9 cellular contexts compared by ENCODE assay signal in the genomic region with DNA sequence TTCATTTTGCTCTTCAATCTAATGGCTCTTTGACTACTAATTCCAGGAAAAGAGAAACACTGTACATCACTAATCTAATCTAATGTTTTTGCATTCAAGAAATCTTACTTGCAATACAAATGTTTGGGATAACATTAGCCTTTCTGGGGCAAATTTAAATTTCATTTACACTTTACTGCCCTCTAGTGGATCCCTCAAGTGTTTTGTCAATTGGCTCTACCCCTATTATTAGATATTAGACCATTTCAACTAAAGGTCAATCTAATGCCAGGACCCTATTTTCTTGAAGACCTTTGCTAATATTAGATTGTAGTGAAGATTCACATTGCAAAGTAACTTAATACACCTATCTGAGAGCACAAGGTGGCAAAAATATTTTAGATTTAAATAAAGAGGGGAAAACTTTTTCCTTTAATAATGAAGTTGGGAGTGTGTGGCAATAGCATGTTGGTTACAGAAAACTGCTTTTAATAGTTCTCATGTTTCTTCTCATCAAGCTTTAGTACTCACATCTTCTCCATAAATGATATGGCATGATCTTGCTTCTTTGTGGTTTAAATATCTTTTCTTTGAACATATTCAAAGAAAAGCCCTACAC. TPM values are rescaled to one million over a fixed set of nuclear protein-coding genes. Genes with fewer than 3 reads are reported as not detected.
DNase-seq lines count a peak whose midpoint lies in the region; ATAC-seq, FAIRE-seq and TF ChIP-seq lines count a peak whose summit lies in the region.
"Had no signal": no experiment of that assay in that cellular context is flagged by ENCODE, and none has a peak within 500 bp of the region (broad histone marks: within the 10 kb centered on the region; RNA-seq: fewer than 3 reads in every experiment).

No MANE protein-coding gene starts in this region.

- peak; percentile 79 for TF ChIP-seq CTCF in CD8-positive, alpha-beta T cell (IDR thresholded peaks at IDR 0.05)
- peak; percentile 61 to 62 for TF ChIP-seq CTCF in tibial artery (IDR thresholded peaks at IDR 0.05)

- H3K4me1 ChIP-seq in CD8-positive, alpha-beta T cell (ENCODE audit: insufficient read depth, low read length) = peaks cover 7% of the 10 kb centered on the region
- peaks cover 0 to 18% (median 11%) of the 10 kb centered on the region in 4 donors for H3K4me1 ChIP-seq in tibial artery

- H3K36me3 ChIP-seq in CD8-positive, alpha-beta T cell (ENCODE audit: insufficient read depth, low read length) = no peaks in the 10 kb centered on the region
- H3K36me3 ChIP-seq in tibial artery = no peaks in the 10 kb centered on the region

- H3K27ac Mint-ChIP-seq in CD8-positive, alpha-beta T cell = no peak overlapping the region
- H3K27ac Mint-ChIP-seq: IgD-negative memory B cell had no signal

- peaks cover 20% of the 10 kb centered on the region for H3K27me3 Mint-ChIP-seq in CD8-positive, alpha-beta T cell (ENCODE audit: low read depth)

- H3K9me3 ChIP-seq in CD8-positive, alpha-beta T cell (ENCODE audit: low read length) = no peaks in the 10 kb centered on the region
- H3K9me3 ChIP-seq in tibial artery = no peaks in the 10 kb centered on the region

- peak; percentile 64 for FAIRE-seq in frontal cortex (lab: Jason Lieb, UNC)

- no peak overlapping the region for H3K27ac ChIP-seq in CD8-positive, alpha-beta T cell (ENCODE audit: low read depth, low read length)
- H3K27ac ChIP-seq in tibial artery = no peak overlapping the region

- no peak for ATAC-seq in CD8-positive, alpha-beta T cell
- ATAC-seq in SK-N-SH treated with all-trans-retinoic acid at 6 μM for 48 hours (peak; percentile 25; the same call in 1 of the 3 replicates), GM19023 (IDR thresholded peaks at IDR 0.05; ENCODE audit: unreplicated experiment) (no peak)

- CTCF ChIA-PET in CD8-positive, alpha-beta T cell (lab: Charles Lee) = interaction anchor here (0.8 to 1.8 kb wide), 10 partner anchors 9 to 204 kb away, joined by 3 to 11 read pairs (median 3); a partner anchor contains a TSS

- no peaks in the 10 kb centered on the region for H3K9me3 Mint-ChIP-seq in CD8-positive, alpha-beta T cell
- H3K9me3 Mint-ChIP-seq: IgD-negative memory B cell had no signal

- H3K36me3 Mint-ChIP-seq in CD8-positive, alpha-beta T cell = peaks cover 3% of the 10 kb centered on the region
- H3K36me3 Mint-ChIP-seq: IgD-negative memory B cell had no signal

- peaks cover 12% of the 10 kb centered on the region for H3K4me1 Mint-ChIP-seq in CD8-positive, alpha-beta T cell (ENCODE audit: low read depth)

- no peak overlapping the region for H3K4me3 ChIP-seq in CD8-positive, alpha-beta T cell (ENCODE audit: low read depth, low read length)
- no peak overlapping the region for H3K4me3 ChIP-seq in tibial artery

- no peak for DNase-seq in CD8-positive, alpha-beta T cell
- DNase-seq in HT-29 (ENCODE audit: low spot score) = peak; percentile 66
- DNase-seq in frontal cortex (ENCODE audit: low spot score in 2 of 2) = peak in 1 of 2 donors; percentile 43
- DNase-seq in tibial artery = no peak
- DNase-seq in UCSD-AML1 (lab: John Stamatoyannopoulos, UW; ENCODE audit: unreplicated experiment) = no peak
- no peak for DNase-seq in T-helper 9 cell

- H3K4me3 Mint-ChIP-seq in CD8-positive, alpha-beta T cell = no peak overlapping the region

- intact Hi-C loops in CD8-positive, alpha-beta T cell (cut with DNase I, micrococcal nuclease) = loop anchor here (1.0 to 5.0 kb wide), 4 partner anchors 35 to 200 kb away; no protein-coding TSS in a partner anchor
- intact Hi-C loops in tibial artery (cut with DNase I; ENCODE audit: low total_unique reads) = no loop called here

- POLR2A ChIA-PET in CD8-positive, alpha-beta T cell (lab: Charles Lee) = interaction anchor here (0.8 kb wide), 1 partner anchor 11 kb away, joined by 3 read pairs; a partner anchor contains a TSS

- peaks cover 5% of the 10 kb centered on the region for H3K27me3 ChIP-seq in CD8-positive, alpha-beta T cell (ENCODE audit: insufficient read depth, low read length)
- H3K27me3 ChIP-seq in tibial artery = no peaks in the 10 kb centered on the region

TF ChIP-seq in SK-N-SH treated with all-trans-retinoic acid at 6 μM for 48 hours, 23 proteins besides CTCF, POLR2A, EP300 and RAD21:
- TF ChIP-seq ZNF70 (CRISPR knock-in tag; IDR thresholded peaks at IDR 0.05) (no peak), ZNF8 (CRISPR knock-in tag; IDR thresholded peaks at IDR 0.05) (no peak), ZC3H10 (CRISPR knock-in tag; IDR thresholded peaks at IDR 0.05) (no peak), PPARA (CRISPR knock-in tag; IDR thresholded peaks at IDR 0.05; ENCODE audit: borderline replicate concordance) (no peak), ZFP30 (CRISPR knock-in tag; IDR thresholded peaks at IDR 0.05) (no peak), RARB (CRISPR knock-in tag; IDR thresholded peaks at IDR 0.05) (no peak), OSR1 (CRISPR knock-in tag; IDR thresholded peaks at IDR 0.05) (no peak)
- TF ChIP-seq, protein P1, sequence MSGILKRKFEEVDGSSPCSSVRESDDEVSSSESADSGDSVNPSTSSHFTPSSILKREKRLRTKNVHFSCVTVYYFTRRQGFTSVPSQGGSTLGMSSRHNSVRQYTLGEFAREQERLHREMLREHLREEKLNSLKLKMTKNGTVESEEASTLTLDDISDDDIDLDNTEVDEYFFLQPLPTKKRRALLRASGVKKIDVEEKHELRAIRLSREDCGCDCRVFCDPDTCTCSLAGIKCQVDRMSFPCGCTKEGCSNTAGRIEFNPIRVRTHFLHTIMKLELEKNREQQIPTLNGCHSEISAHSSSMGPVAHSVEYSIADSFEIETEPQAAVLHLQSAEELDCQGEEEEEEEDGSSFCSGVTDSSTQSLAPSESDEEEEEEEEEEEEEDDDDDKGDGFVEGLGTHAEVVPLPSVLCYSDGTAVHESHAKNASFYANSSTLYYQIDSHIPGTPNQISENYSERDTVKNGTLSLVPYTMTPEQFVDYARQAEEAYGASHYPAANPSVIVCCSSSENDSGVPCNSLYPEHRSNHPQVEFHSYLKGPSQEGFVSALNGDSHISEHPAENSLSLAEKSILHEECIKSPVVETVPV (CRISPR knock-in tag; IDR thresholded peaks at IDR 0.05) = no peak
- TF ChIP-seq, protein P2, sequence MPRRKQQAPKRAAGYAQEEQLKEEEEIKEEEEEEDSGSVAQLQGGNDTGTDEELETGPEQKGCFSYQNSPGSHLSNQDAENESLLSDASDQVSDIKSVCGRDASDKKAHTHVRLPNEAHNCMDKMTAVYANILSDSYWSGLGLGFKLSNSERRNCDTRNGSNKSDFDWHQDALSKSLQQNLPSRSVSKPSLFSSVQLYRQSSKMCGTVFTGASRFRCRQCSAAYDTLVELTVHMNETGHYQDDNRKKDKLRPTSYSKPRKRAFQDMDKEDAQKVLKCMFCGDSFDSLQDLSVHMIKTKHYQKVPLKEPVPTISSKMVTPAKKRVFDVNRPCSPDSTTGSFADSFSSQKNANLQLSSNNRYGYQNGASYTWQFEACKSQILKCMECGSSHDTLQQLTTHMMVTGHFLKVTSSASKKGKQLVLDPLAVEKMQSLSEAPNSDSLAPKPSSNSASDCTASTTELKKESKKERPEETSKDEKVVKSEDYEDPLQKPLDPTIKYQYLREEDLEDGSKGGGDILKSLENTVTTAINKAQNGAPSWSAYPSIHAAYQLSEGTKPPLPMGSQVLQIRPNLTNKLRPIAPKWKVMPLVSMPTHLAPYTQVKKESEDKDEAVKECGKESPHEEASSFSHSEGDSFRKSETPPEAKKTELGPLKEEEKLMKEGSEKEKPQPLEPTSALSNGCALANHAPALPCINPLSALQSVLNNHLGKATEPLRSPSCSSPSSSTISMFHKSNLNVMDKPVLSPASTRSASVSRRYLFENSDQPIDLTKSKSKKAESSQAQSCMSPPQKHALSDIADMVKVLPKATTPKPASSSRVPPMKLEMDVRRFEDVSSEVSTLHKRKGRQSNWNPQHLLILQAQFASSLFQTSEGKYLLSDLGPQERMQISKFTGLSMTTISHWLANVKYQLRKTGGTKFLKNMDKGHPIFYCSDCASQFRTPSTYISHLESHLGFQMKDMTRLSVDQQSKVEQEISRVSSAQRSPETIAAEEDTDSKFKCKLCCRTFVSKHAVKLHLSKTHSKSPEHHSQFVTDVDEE (CRISPR knock-in tag; IDR thresholded peaks at IDR 0.05) = no peak

RNA-seq across cellular contexts. Expression of a gene that starts 5.0 kb away (rescaled TPM):
- total RNA-seq in CD8-positive, alpha-beta T cell = under 1 TPM; 0.08 to 0.11 TPM
- total RNA-seq in HT-29 (2014; rRNA removed; shearing (Covaris generic)) = 0.10 and 0.58 TPM in 2 replicates
- under 0.01 TPM for total RNA-seq in frontal cortex

RNA-seq across cellular contexts. Expression of a gene that starts 11.6 kb away (rescaled TPM):
- total RNA-seq in CD8-positive, alpha-beta T cell = 10 to 100 TPM; 55.2 to 59.4 TPM
- total RNA-seq in HT-29 (2014; rRNA removed; shearing (Covaris generic)) = 7.7 and 12.7 TPM in 2 replicates
- 95.4 TPM for total RNA-seq in frontal cortex
